In the genomic region with DNA sequence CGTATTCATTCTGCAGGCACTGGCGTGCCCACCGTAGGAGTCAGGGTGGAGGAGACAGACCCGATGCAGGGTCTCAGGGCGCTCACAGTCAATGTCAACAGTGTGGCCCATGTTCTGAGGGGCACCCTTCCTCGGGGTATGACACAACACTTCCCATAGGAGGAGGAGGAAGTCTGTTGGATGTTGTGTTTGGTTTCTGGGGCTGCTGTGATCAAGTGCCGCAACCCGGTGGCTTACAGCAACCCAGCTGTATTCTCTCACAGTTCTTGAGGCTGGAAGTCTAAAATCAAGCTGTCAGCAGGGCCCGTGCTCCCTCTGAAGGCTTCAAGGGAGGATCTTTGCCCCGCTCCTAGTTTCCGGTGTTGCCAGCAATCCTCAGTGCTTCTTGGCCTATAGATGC, we compare ENCODE assay signal across 1 cellular context.
TF ChIP-seq lines count a peak whose summit lies in the region.

No MANE protein-coding gene starts in this region.

TF ChIP-seq in HepG2, 621 proteins besides CTCF, POLR2A, EP300 and RAD21:
- TF ChIP-seq TEAD3 (CRISPR knock-in tag; optimal IDR thresholded peaks at IDR 0.05; ENCODE audit: borderline replicate concordance) = no peak
- TF ChIP-seq ZNF263 (CRISPR knock-in tag; IDR thresholded peaks at IDR 0.05) = peak; percentile 26; the same call in 1 of the 2 replicates
- no peak for TF ChIP-seq CC2D1A (CRISPR knock-in tag; IDR thresholded peaks at IDR 0.05)
- no peak for TF ChIP-seq RNF2 (conservative IDR thresholded peaks at IDR 0.05; ENCODE audit: low read depth)
- no peak for TF ChIP-seq USF2 (IDR thresholded peaks at IDR 0.05; ENCODE audit: low read depth, low read length)
- no peak for TF ChIP-seq USF2 (CRISPR knock-in tag; IDR thresholded peaks at IDR 0.05; ENCODE audit: borderline replicate concordance)
